In genomic region chr10:78165172-78165571, GRCh38 we compare ENCODE assay signal across 3 cellular contexts.
TF ChIP-seq lines count a peak whose summit lies in the region.

No MANE protein-coding gene starts in this region.

TF ChIP-seq in HCT116, 20 proteins besides CTCF, POLR2A, EP300 and RAD21:
- TF ChIP-seq CEBPB (IDR thresholded peaks at IDR 0.05; ENCODE audit: low read depth) (no peak), JUND (IDR thresholded peaks at IDR 0.05) (no peak), EGR1 (IDR thresholded peaks at IDR 0.05; ENCODE audit: low read depth) (no peak), ZNF274 (IDR thresholded peaks at IDR 0.05; ENCODE audit: low read depth, low read length) (no peak)

TF ChIP-seq in K562, 482 proteins besides CTCF, POLR2A, EP300 and RAD21:
- TF ChIP-seq ZNF143 (CRISPR knock-in tag; IDR thresholded peaks at IDR 0.05) (no peak), MAFK (IDR thresholded peaks at IDR 0.05; ENCODE audit: low read length) (peak; percentile 58), C11orf30 (IDR thresholded peaks at IDR 0.05; ENCODE audit: low read depth) (0 out of 2 replicates have a peak, but pooled peaks have one; percentile 18)

TF ChIP-seq in H1, 55 proteins besides CTCF, POLR2A, EP300 and RAD21:
- 0 out of 2 replicates have a peak, but pooled peaks have one; percentile 28 for TF ChIP-seq MAFK (IDR thresholded peaks at IDR 0.05; ENCODE audit: low read depth, low read length)
- no peak for TF ChIP-seq POU5F1 (IDR thresholded peaks at IDR 0.05; ENCODE audit: low read depth, low read length)
- TF ChIP-seq CHD2 (IDR thresholded peaks at IDR 0.05; ENCODE audit: low read length): no peak
